26 cellular contexts compared by ENCODE assay signal in genomic region chr21:28239345-28239744, GRCh38.
A peak's percentile ranks its signal among the peaks of the same experiment; 100 is the strongest.
DNase-seq lines count a peak whose midpoint lies in the region; ATAC-seq and TF ChIP-seq lines count a peak whose summit lies in the region.
"Had no signal": no experiment of that assay in that cellular context is flagged by ENCODE, and none has a peak within 500 bp of the region (broad histone marks: within the 10 kb centered on the region; RNA-seq: fewer than 3 reads in every experiment).

No MANE protein-coding gene starts in this region.

- no peak overlapping the region for H3K56ac ChIP-seq in IMR-90 (ENCODE audit: extremely low read depth, insufficient read depth, low read length)

- no peak overlapping the region for H2AK9ac ChIP-seq in IMR-90 (replicated peaks; ENCODE audit: low read depth, low read length, poor library complexity)

- no peak overlapping the region for H3K4me3 ChIP-seq in IMR-90 (ENCODE audit: insufficient read depth, low read depth, low read length)
- H3K4me3 ChIP-seq in cardiac fibroblast (replicated peaks in 1 of 2; ENCODE audit: low read depth in 2 of 2, low read length in 2 of 2) = no peak overlapping the region
- no peak overlapping the region for H3K4me3 ChIP-seq in GM23338
- H3K4me3 ChIP-seq: esophagus muscularis mucosa had no signal

- DNase-seq in IMR-90 (no peak), cardiac fibroblast (ENCODE audit: low read depth in 2 of 2) (peak; percentile 30 to 70), left ventricle myocardium superior (peak; percentile 72), osteocyte (ENCODE audit: extremely low spot score, unreplicated experiment) (no peak), cerebellar cortex (ENCODE audit: low spot score) (no peak), GM23338 (ENCODE audit: low spot score) (no peak)
- no peak for DNase-seq in activated T-helper 2 cell treated with anti-CD3 and anti-CD28 coated beads, Interferon-gamma antibody, Interleukin-2, Interleukin-4, amounts not matched to agents 10 μg/mL and 5 μg/mL and 100 μg/mL, durations not matched to agents 14 hours and 24 hours and 36 hours (ENCODE audit: low spot score)
- DNase-seq: ACHN; activated CD4-positive, alpha-beta T cell treated with anti-CD3 and anti-CD28 coated beads, Interleukin-2, amount 10 ng/mL, durations not matched to agents 24 days and 14 days; activated naive CD4-positive, alpha-beta T cell; activated T-cell treated with anti-CD3 and anti-CD28 coated beads, Interleukin-2, amount 50 U/mL, for 4 hours; cortex of kidney; H7; kidney glomerular epithelial cell; naive B cell; NCI-H1105; NCI-H187 treated with DMSO at 0.1 percent for 48 hours; NCI-H2171 treated with DMSO at 0.1 percent for 48 hours; NCI-H524 treated with DMSO at 0.1 percent for 48 hours; nucleus accumbens; stimulated activated CD4-positive, alpha-beta T cell treated with anti-CD3 and anti-CD28 coated beads, Interleukin-2, amount 100 ng/mL, for 48 hours; SW 1271; T1000 had no signal

- H3K36me3 Mint-ChIP-seq in osteocyte (ENCODE audit: unreplicated experiment) (no peaks in the 10 kb centered on the region), GM23338 (ENCODE audit: low read depth) (no peaks in the 10 kb centered on the region)
- no peaks in the 10 kb centered on the region for H3K36me3 Mint-ChIP-seq in activated T-helper 2 cell treated with anti-CD3 and anti-CD28 coated beads, Interferon-gamma antibody, Interleukin-2, Interleukin-4, amounts not matched to agents 10 μg/mL and 5 μg/mL and 100 μg/mL, durations not matched to agents 14 hours and 24 hours and 36 hours (ENCODE audit: low read depth)
- H3K36me3 Mint-ChIP-seq: naive B cell had no signal

- H2BK15ac ChIP-seq in IMR-90 (ENCODE audit: low read depth, low read length) = no peak overlapping the region; the same call in 1 of the 3 replicates

- TF ChIP-seq RAD21 in IMR-90 (IDR thresholded peaks at IDR 0.05; ENCODE audit: low read length) = no peak

- H3K9me3 Mint-ChIP-seq in osteocyte (ENCODE audit: unreplicated experiment) (peaks cover 3% of the 10 kb centered on the region), GM23338 (no peaks in the 10 kb centered on the region)
- H3K9me3 Mint-ChIP-seq in activated T-helper 2 cell treated with anti-CD3 and anti-CD28 coated beads, Interferon-gamma antibody, Interleukin-2, Interleukin-4, amounts not matched to agents 10 μg/mL and 5 μg/mL and 100 μg/mL, durations not matched to agents 14 hours and 24 hours and 36 hours = no peaks in the 10 kb centered on the region
- H3K9me3 Mint-ChIP-seq: activated CD4-positive, alpha-beta T cell treated with anti-CD3 and anti-CD28 coated beads, Interleukin-2, amount 10 ng/mL, durations not matched to agents 24 days and 14 days; activated T-cell treated with anti-CD3 and anti-CD28 coated beads, Interleukin-2, amount 50 U/mL, for 4 hours; naive B cell had no signal

- no peak overlapping the region for H3K9ac ChIP-seq in IMR-90 (ENCODE audit: low read depth, low read length)

- peak overlapping the region; percentile 27 for H2BK5ac ChIP-seq in IMR-90 (ENCODE audit: low read depth, low read length, poor library complexity, severe bottlenecking)

- H3K36me3 ChIP-seq in IMR-90 (ENCODE audit: control insufficient read depth, insufficient read depth, low read length) (no peaks in the 10 kb centered on the region), GM23338 (ENCODE audit: insufficient read depth) (no peaks in the 10 kb centered on the region)
- H3K36me3 ChIP-seq: esophagus muscularis mucosa had no signal

- TF ChIP-seq CTCF in IMR-90 (conservative IDR thresholded peaks at IDR 0.05; ENCODE audit: low read depth, low read length) (no peak), cardiac fibroblast (IDR thresholded peaks at IDR 0.05; ENCODE audit: low read depth, low read length) (no peak), osteocyte (IDR thresholded peaks at IDR 0.05) (no peak), GM23338 (conservative IDR thresholded peaks at IDR 0.05; ENCODE audit: low read depth in 2 of 2) (no peak)

- H3K4ac ChIP-seq in IMR-90 (ENCODE audit: low read depth, low read length) = no peak overlapping the region

- no peaks in the 10 kb centered on the region for H3K9me3 ChIP-seq in IMR-90 (ENCODE audit: control insufficient read depth, insufficient read depth, low read length)
- H3K9me3 ChIP-seq: esophagus muscularis mucosa had no signal

- peaks cover 7% of the 10 kb centered on the region; the same call in 1 of the 2 replicates for H3K9me2 ChIP-seq in GM23338 (ENCODE audit: insufficient read depth)

- POLR2A ChIA-PET in IMR-90 (lab: Charles Lee; ENCODE audit: unreplicated experiment) = interaction anchor here (1.1 kb wide), 1 partner anchor 18 kb away, joined by 3 read pairs; no protein-coding TSS in a partner anchor

- H3K23ac ChIP-seq in IMR-90 (ENCODE audit: low read depth, low read length) = no peak overlapping the region

- CTCF ChIA-PET in IMR-90 (lab: Yijun Ruan, JAX) = interaction anchor here (1.2 kb wide), 1 partner anchor 13 kb away, joined by 3 read pairs; no protein-coding TSS in a partner anchor

- H4K20me1 ChIP-seq in IMR-90 (ENCODE audit: insufficient read depth, low read length) (no peaks in the 10 kb centered on the region), GM23338 (replicated peaks; ENCODE audit: insufficient read depth) (no peaks in the 10 kb centered on the region)

- WGBS in IMR-90 (ENCODE audit: extremely low coverage in 2 of 2, insufficient read length in 1 of 2), 2 experiments = no CpG with 5 or more reads among the region's 3 CpGs

- peak overlapping the region in 1 of 2 experiments; percentile 30; a peak in 2 of 4 replicates for H4K8ac ChIP-seq in IMR-90 (ENCODE audit: low read depth in 2 of 2, low read length in 2 of 2)

- H3K79me2 ChIP-seq in GM23338 (replicated peaks; ENCODE audit: insufficient read depth) = no peaks in the 10 kb centered on the region

- H2AFZ ChIP-seq in IMR-90 (replicated peaks; ENCODE audit: low read length, poor library complexity) (no peak overlapping the region), GM23338 (no peak overlapping the region)

- no peak for TF ChIP-seq POLR2A in IMR-90 (IDR thresholded peaks at IDR 0.05; ENCODE audit: low read depth, low read length)

- intact Hi-C loops in IMR-90 (cut with micrococcal nuclease) = no loop called here
- intact Hi-C loops in left ventricle myocardium superior (cut with micrococcal nuclease) = no loop called here
- intact Hi-C loops in activated T-helper 2 cell treated with anti-CD3 and anti-CD28 coated beads, Interferon-gamma antibody, Interleukin-2, Interleukin-4, amounts not matched to agents 10 μg/mL and 5 μg/mL and 100 μg/mL, durations not matched to agents 14 hours and 24 hours and 36 hours (cut with micrococcal nuclease) = no loop called here

- H3K4me2 ChIP-seq in IMR-90 (ENCODE audit: low read depth, low read length) (peak overlapping the region; percentile 76; the same call in 1 of the 2 replicates), GM23338 (no peak overlapping the region)

- H2BK120ac ChIP-seq in IMR-90 (ENCODE audit: low read depth, low read length) = peak overlapping the region; percentile 28

- H4K91ac ChIP-seq in IMR-90 (ENCODE audit: insufficient read depth, low read depth, low read length) = peak overlapping the region; percentile 73; the same call in 1 of the 2 replicates

- dilution Hi-C loops in IMR-90 (cut with HindIII; ENCODE audit: low sequenced_read_pairs, unreplicated experiment) = no loop called here

- peak overlapping the region; percentile 30 for H2BK20ac ChIP-seq in IMR-90 (ENCODE audit: low read depth, low read length)

- H3K27me3 ChIP-seq in IMR-90 (ENCODE audit: control insufficient read depth, insufficient read depth, low read length) (no peaks in the 10 kb centered on the region), GM23338 (ENCODE audit: insufficient read depth) (no peaks in the 10 kb centered on the region)
- H3K27me3 ChIP-seq: esophagus muscularis mucosa had no signal

- H3K79me1 ChIP-seq in IMR-90 (ENCODE audit: low read depth in 1 of 2, low read length in 2 of 2) = no peaks in the 10 kb centered on the region

- no peak overlapping the region for H2AK5ac ChIP-seq in IMR-90 (ENCODE audit: low read depth, low read length)

- no peak overlapping the region for H3K4me3 Mint-ChIP-seq in osteocyte (ENCODE audit: unreplicated experiment)
- no peak overlapping the region for H3K4me3 Mint-ChIP-seq in activated T-helper 2 cell treated with anti-CD3 and anti-CD28 coated beads, Interferon-gamma antibody, Interleukin-2, Interleukin-4, amounts not matched to agents 10 μg/mL and 5 μg/mL and 100 μg/mL, durations not matched to agents 14 hours and 24 hours and 36 hours (ENCODE audit: low read depth)
- H3K4me3 Mint-ChIP-seq in GM23338 = no peak overlapping the region
- H3K4me3 Mint-ChIP-seq: activated CD4-positive, alpha-beta T cell treated with anti-CD3 and anti-CD28 coated beads, Interleukin-2, amount 10 ng/mL, durations not matched to agents 24 days and 14 days; activated T-cell treated with anti-CD3 and anti-CD28 coated beads, Interleukin-2, amount 50 U/mL, for 4 hours; naive B cell had no signal

- H3K14ac ChIP-seq in IMR-90 (replicated peaks; ENCODE audit: low read depth, low read length) = no peak overlapping the region

- H3K4me1 ChIP-seq in IMR-90 (ENCODE audit: control insufficient read depth, insufficient read depth, low read length) = peaks cover 8% of the 10 kb centered on the region
- H3K4me1 ChIP-seq in GM23338 (ENCODE audit: insufficient read depth) = no peaks in the 10 kb centered on the region

- H4K5ac ChIP-seq in IMR-90 (ENCODE audit: low read depth, low read length) = peak overlapping the region; percentile 98

- H3F3A ChIP-seq in GM23338 (replicated peaks; ENCODE audit: low read depth) = no peaks in the 10 kb centered on the region

- peaks cover 26% of the 10 kb centered on the region for H3K4me1 Mint-ChIP-seq in osteocyte (ENCODE audit: unreplicated experiment)
- H3K4me1 Mint-ChIP-seq in activated T-helper 2 cell treated with anti-CD3 and anti-CD28 coated beads, Interferon-gamma antibody, Interleukin-2, Interleukin-4, amounts not matched to agents 10 μg/mL and 5 μg/mL and 100 μg/mL, durations not matched to agents 14 hours and 24 hours and 36 hours (ENCODE audit: low read depth) = no peaks in the 10 kb centered on the region
- no peaks in the 10 kb centered on the region for H3K4me1 Mint-ChIP-seq in GM23338
- H3K4me1 Mint-ChIP-seq: activated CD4-positive, alpha-beta T cell treated with anti-CD3 and anti-CD28 coated beads, Interleukin-2, amount 10 ng/mL, durations not matched to agents 24 days and 14 days; naive B cell had no signal

- H3K27me3 Mint-ChIP-seq in osteocyte (ENCODE audit: unreplicated experiment) (no peaks in the 10 kb centered on the region), GM23338 (ENCODE audit: insufficient read depth, low read depth, poor library complexity) (peaks cover 3% of the 10 kb centered on the region)
- no peaks in the 10 kb centered on the region for H3K27me3 Mint-ChIP-seq in activated T-helper 2 cell treated with anti-CD3 and anti-CD28 coated beads, Interferon-gamma antibody, Interleukin-2, Interleukin-4, amounts not matched to agents 10 μg/mL and 5 μg/mL and 100 μg/mL, durations not matched to agents 14 hours and 24 hours and 36 hours (ENCODE audit: low read depth)
- H3K27me3 Mint-ChIP-seq: activated CD4-positive, alpha-beta T cell treated with anti-CD3 and anti-CD28 coated beads, Interleukin-2, amount 10 ng/mL, durations not matched to agents 24 days and 14 days; naive B cell had no signal

- H3K27ac Mint-ChIP-seq in osteocyte (ENCODE audit: unreplicated experiment) (peak overlapping the region; percentile 45), GM23338 (no peak overlapping the region)
- no peak overlapping the region for H3K27ac Mint-ChIP-seq in activated T-helper 2 cell treated with anti-CD3 and anti-CD28 coated beads, Interferon-gamma antibody, Interleukin-2, Interleukin-4, amounts not matched to agents 10 μg/mL and 5 μg/mL and 100 μg/mL, durations not matched to agents 14 hours and 24 hours and 36 hours
- H3K27ac Mint-ChIP-seq: activated CD4-positive, alpha-beta T cell treated with anti-CD3 and anti-CD28 coated beads, Interleukin-2, amount 10 ng/mL, durations not matched to agents 24 days and 14 days; naive B cell had no signal

- ATAC-seq in IMR-90 (ENCODE audit: low read depth) (0 out of 2 replicates have a peak, but pooled peaks have one; percentile 18), left ventricle myocardium superior (peak; percentile 88), HG03457 (IDR thresholded peaks at IDR 0.05; ENCODE audit: unreplicated experiment) (no peak), GM23338 (no peak)
- ATAC-seq: activated T-cell treated with anti-CD3 and anti-CD28 coated beads, Interleukin-2, amount 50 U/mL, for 4 hours; Panc1 had no signal

- no TSS peak for BruUV-seq in IMR-90 (replicated peaks; lab: Mats Ljungman, UMichigan)

- H3K27ac ChIP-seq in IMR-90 (ENCODE audit: insufficient read depth, low read length) (peak overlapping the region; percentile 70; the same call in 1 of the 2 replicates), GM23338 (ENCODE audit: low read depth) (no peak overlapping the region)

- H3K9me1 ChIP-seq in IMR-90 (ENCODE audit: insufficient read depth, low read length) = no peaks in the 10 kb centered on the region

- in situ Hi-C loops in IMR-90 (cut with MboI; ENCODE audit: low sequenced_read_pairs) = no loop called here

- H3K18ac ChIP-seq in IMR-90 (ENCODE audit: low read depth, low read length) = peak overlapping the region; percentile 99

Comparison
In these comparisons a context has a peak if more than half of its experiments do, and no peak if none do; other contexts are left out.
1. ATAC-seq: peak in IMR-90 (single experiment) and left ventricle myocardium superior (single experiment); none in HG03457 (single experiment) and GM23338 (single experiment).
2. DNase-seq: peak in cardiac fibroblast (2 of 2) and left ventricle myocardium superior (single experiment); none in IMR-90 (single experiment), osteocyte (single experiment), cerebellar cortex (single experiment), activated T-helper 2 cell treated with anti-CD3 and anti-CD28 coated beads, Interferon-gamma antibody, Interleukin-2, Interleukin-4, amounts not matched to agents 10 μg/mL and 5 μg/mL and 100 μg/mL, durations not matched to agents 14 hours and 24 hours and 36 hours (single experiment) and GM23338 (single experiment).